In the genomic region with DNA sequence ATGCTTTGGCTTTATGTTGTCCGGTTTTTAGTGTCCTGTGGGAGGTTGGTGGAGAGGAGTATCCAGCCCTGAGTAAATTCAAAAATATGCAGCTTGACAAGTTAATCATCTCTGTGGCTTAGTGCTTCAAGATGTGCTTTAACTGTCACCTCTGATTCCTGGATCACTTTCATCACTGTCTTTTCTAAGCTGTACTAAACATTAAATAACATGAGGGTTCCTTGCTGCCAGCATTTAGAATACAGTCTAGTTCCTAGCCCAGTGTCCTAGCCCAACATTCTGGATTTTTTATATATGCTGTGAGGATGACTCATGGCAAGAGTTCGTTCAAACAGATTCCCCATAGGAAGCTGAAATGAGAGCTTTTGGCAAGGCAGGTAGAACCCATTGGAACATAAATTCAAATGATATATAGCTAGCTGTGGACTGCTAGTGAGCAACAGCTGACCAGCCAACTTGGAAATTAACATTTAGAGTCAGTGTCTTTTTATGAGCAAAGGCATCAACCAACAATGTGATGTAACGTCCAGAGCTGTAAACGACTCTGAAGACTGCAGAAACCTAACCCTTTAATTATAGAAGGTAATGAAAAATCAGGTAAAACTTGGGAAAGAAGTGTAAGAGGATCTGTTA, we compare ENCODE assay signal across 12 cellular contexts.
DNase-seq lines count a peak whose midpoint lies in the region; ATAC-seq and TF ChIP-seq lines count a peak whose summit lies in the region.
"Had no signal": no experiment of that assay in that cellular context is flagged by ENCODE, and none has a peak within 500 bp of the region (broad histone marks: within the 10 kb centered on the region; RNA-seq: fewer than 3 reads in every experiment).

No MANE protein-coding gene starts in this region.

- no peaks in the 10 kb centered on the region for H3K4me1 ChIP-seq in mucosa of descending colon (ENCODE audit: low read depth)
- H3K4me1 ChIP-seq: Peyer's patch had no signal

- peak; percentile 25 for DNase-seq in Daoy (ENCODE audit: low read depth)
- peak; percentile 82 for DNase-seq in NCI-H226
- DNase-seq in dedifferentiated amniotic fluid mesenchymal stem cell (ENCODE audit: extremely low spot score), result peak; percentile 61
- DNase-seq in mucosa of descending colon, result no peak
- DNase-seq in endothelial cell (ENCODE audit: low spot score), result no peak
- DNase-seq in D341Med (ENCODE audit: low spot score), result no peak
- no peak for DNase-seq in NCI-H2196 (lab: John Stamatoyannopoulos, UW; ENCODE audit: unreplicated experiment)
- no peak for DNase-seq in mucosa of gallbladder (ENCODE audit: low spot score)
- DNase-seq: CD4-positive, alpha-beta T cell; naive thymus-derived CD8-positive, alpha-beta T cell; NCI-H2171 treated with DMSO at 0.1 percent for 48 hours; Peyer's patch had no signal

- no peak overlapping the region for H3K4me3 Mint-ChIP-seq in endothelial cell (ENCODE audit: unreplicated experiment)
- H3K4me3 Mint-ChIP-seq: CD4-positive, alpha-beta T cell; naive thymus-derived CD8-positive, alpha-beta T cell had no signal

- ATAC-seq in mucosa of descending colon, result peak; percentile 21
- ATAC-seq: naive thymus-derived CD8-positive, alpha-beta T cell had no signal

- H3K4me3 ChIP-seq in mucosa of descending colon, result no peak overlapping the region
- H3K4me3 ChIP-seq: Peyer's patch had no signal

- H3K27me3 Mint-ChIP-seq in endothelial cell (ENCODE audit: unreplicated experiment), result peaks cover 4% of the 10 kb centered on the region
- H3K27me3 Mint-ChIP-seq: CD4-positive, alpha-beta T cell; naive thymus-derived CD8-positive, alpha-beta T cell had no signal

- H3K9me3 ChIP-seq in mucosa of descending colon, result no peaks in the 10 kb centered on the region
- H3K9me3 ChIP-seq: Peyer's patch had no signal

- TF ChIP-seq CTCF in mucosa of descending colon (IDR thresholded peaks at IDR 0.05) (no peak), endothelial cell (IDR thresholded peaks at IDR 0.05; ENCODE audit: unreplicated experiment) (no peak)

- H3K36me3 ChIP-seq in mucosa of descending colon (ENCODE audit: low read depth), result no peaks in the 10 kb centered on the region
- H3K36me3 ChIP-seq: Peyer's patch had no signal

- intact Hi-C loops in mucosa of descending colon (cut with DNase I, micrococcal nuclease), result no loop called here

- no peaks in the 10 kb centered on the region for H3K36me3 Mint-ChIP-seq in endothelial cell (ENCODE audit: low read depth, unreplicated experiment)

- H3K27ac Mint-ChIP-seq in endothelial cell (ENCODE audit: unreplicated experiment), result no peak overlapping the region
- H3K27ac Mint-ChIP-seq: CD4-positive, alpha-beta T cell; naive thymus-derived CD8-positive, alpha-beta T cell had no signal

- H3K4me1 Mint-ChIP-seq in endothelial cell (ENCODE audit: unreplicated experiment), result peaks cover 19% of the 10 kb centered on the region

- H3K9me3 Mint-ChIP-seq in endothelial cell (ENCODE audit: unreplicated experiment), result no peaks in the 10 kb centered on the region
- H3K9me3 Mint-ChIP-seq: CD4-positive, alpha-beta T cell; naive thymus-derived CD8-positive, alpha-beta T cell had no signal

Comparison
In these comparisons a context has a peak if more than half of its experiments do, and no peak if none do; other contexts are left out.
1. DNase-seq: peak in Daoy (single experiment), NCI-H226 (single experiment) and dedifferentiated amniotic fluid mesenchymal stem cell (single experiment); none in mucosa of descending colon (0 of 3), endothelial cell (single experiment), D341Med (single experiment), NCI-H2196 (single experiment) and mucosa of gallbladder (single experiment).